In the genomic region with DNA sequence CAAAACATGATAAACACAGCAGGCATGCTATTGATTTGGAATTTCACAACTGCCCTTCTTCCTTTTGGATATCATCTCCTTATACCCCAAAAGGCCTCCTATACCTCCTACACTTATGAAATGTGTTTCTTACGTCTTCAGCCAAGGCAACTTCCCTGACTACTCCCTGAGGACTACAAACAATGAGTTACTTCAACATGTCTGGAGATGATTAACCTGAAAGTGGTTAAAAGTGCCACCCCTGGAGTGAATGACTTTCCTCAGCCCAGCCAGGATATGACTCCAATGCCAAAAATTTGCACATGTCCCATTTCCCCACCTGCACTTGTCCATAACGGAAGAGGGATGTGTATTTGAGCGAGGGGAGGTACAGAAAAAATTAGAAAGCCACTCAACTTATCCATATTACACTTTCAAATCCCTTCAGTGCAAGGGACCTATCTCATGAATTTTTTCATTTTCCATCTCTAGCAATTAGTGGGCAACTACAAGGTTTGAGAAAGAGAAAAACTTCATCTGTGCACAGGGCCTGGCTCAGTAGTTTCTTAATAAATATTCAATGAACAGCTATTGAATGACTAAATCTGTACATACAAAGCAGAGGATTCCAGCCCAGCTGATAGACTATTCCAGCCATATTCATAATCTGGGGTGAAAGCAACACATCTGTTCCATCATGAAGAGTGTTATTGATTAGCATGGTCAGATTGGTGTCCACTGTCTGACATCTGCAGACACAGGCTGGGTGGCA, we compare ENCODE assay signal across 19 cellular contexts. TPM values are rescaled to one million over a fixed set of nuclear protein-coding genes. Genes with fewer than 3 reads are reported as not detected.
DNase-seq lines count a peak whose midpoint lies in the region; ATAC-seq and TF ChIP-seq lines count a peak whose summit lies in the region.
"Had no signal": no experiment of that assay in that cellular context is flagged by ENCODE, and none has a peak within 500 bp of the region (broad histone marks: within the 10 kb centered on the region; RNA-seq: fewer than 3 reads in every experiment).

No MANE protein-coding gene starts in this region.

- ATAC-seq in GM19463 (IDR thresholded peaks at IDR 0.05; ENCODE audit: unreplicated experiment), result peak; percentile 75
- ATAC-seq in upper lobe of left lung (ENCODE audit: low FRiP score in 2 of 2), result peak; percentile 65 to 85
- ATAC-seq in HG03139 (IDR thresholded peaks at IDR 0.05; ENCODE audit: unreplicated experiment), result no peak
- ATAC-seq: activated CD8-positive, alpha-beta memory T cell treated with anti-CD3 and anti-CD28 coated beads, Interleukin-2, amount 10 ng/mL, durations not matched to agents 7 days and 5 days; gastrocnemius medialis had no signal

- DNase-seq in RPMI7951 (ENCODE audit: low read depth), result peak; percentile 52
- peak; percentile 93 for DNase-seq in glomerular visceral epithelial cell (ENCODE audit: extremely low spot score)
- peak in 1 of 2 donors; percentile 44 for DNase-seq in upper lobe of left lung
- no peak for DNase-seq in 8988T
- no peak for DNase-seq in dermis blood vessel endothelial cell
- DNase-seq: activated CD4-positive, CD25-positive, alpha-beta regulatory T cell; activated CD8-positive, alpha-beta memory T cell treated with anti-CD3 and anti-CD28 coated beads, Interleukin-2, amount 10 ng/mL, durations not matched to agents 7 days and 5 days; activated gamma-delta T cell treated with Interleukin-2 at 50 U/mL for 16 hours; CD4-positive, alpha-beta memory T cell; effector memory CD4-positive, alpha-beta T cell; gastrocnemius medialis; NCI-H1436 treated with DMSO at 0.1 percent for 48 hours; NCI-H345; SW 1271 had no signal

- H3K36me3 ChIP-seq in upper lobe of left lung, result no peaks in the 10 kb centered on the region
- H3K36me3 ChIP-seq: breast epithelium, gastrocnemius medialis, prostate gland had no signal

- no peaks in the 10 kb centered on the region for H3K9me3 ChIP-seq in upper lobe of left lung
- H3K9me3 ChIP-seq: breast epithelium, gastrocnemius medialis, prostate gland had no signal

- no peak for TF ChIP-seq POLR2A in upper lobe of left lung (IDR thresholded peaks at IDR 0.05)

- no peak for TF ChIP-seq CTCF in upper lobe of left lung (IDR thresholded peaks at IDR 0.05)

- H3K27ac ChIP-seq in upper lobe of left lung, result no peak overlapping the region
- H3K27ac ChIP-seq: breast epithelium, gastrocnemius medialis, KMS-11, prostate gland had no signal

- peak in 1 of 4 donors; percentile 21 for TF ChIP-seq EP300 in upper lobe of left lung (IDR thresholded peaks at IDR 0.05)

- 55 to 69% methylated on average over 3 of the region's 3 CpGs for WGBS in upper lobe of left lung, 2 donors

- H3K4me1 ChIP-seq in upper lobe of left lung, result no peaks in the 10 kb centered on the region
- H3K4me1 ChIP-seq: breast epithelium, gastrocnemius medialis, prostate gland had no signal

- H3K4me3 ChIP-seq in upper lobe of left lung, result no peak overlapping the region
- H3K4me3 ChIP-seq: breast epithelium, gastrocnemius medialis, prostate gland had no signal

- H3K27me3 ChIP-seq in upper lobe of left lung, result no peaks in the 10 kb centered on the region
- H3K27me3 ChIP-seq: breast epithelium had no signal

RNA-seq across cellular contexts. Expression of a gene that starts 36.8 kb away (rescaled TPM):
- 0.24 and 1.2 TPM in 2 replicates for total RNA-seq in RPMI7951 (2014; rRNA removed; shearing (Covaris generic))
- total RNA-seq in upper lobe of left lung (under 1 TPM in 2 of 6 donors, not detected in 4; 0.22 to 0.24 TPM), dermis blood vessel endothelial cell (not detected in 2 replicates)
- total RNA-seq: activated CD8-positive, alpha-beta memory T cell treated with anti-CD3 and anti-CD28 coated beads, Interleukin-2, amount 10 ng/mL, durations not matched to agents 7 days and 5 days; CD4-positive, alpha-beta memory T cell had no signal

Comparison
In these comparisons a context has a peak if more than half of its experiments do, and no peak if none do; other contexts are left out.
1. DNase-seq: peak in RPMI7951 (single experiment) and glomerular visceral epithelial cell (single experiment); none in 8988T (single experiment) and dermis blood vessel endothelial cell (single experiment).